7 cellular contexts compared by ENCODE assay signal in genomic region chr21:31946871-31947550, GRCh38.
DNase-seq lines count a peak whose midpoint lies in the region; ATAC-seq, FAIRE-seq and TF ChIP-seq lines count a peak whose summit lies in the region.
"Not testable (repeated sequence)": the region's sequence is repeated elsewhere in the genome, so short reads cannot be mapped to it uniquely, and the experiment has no call there.

No MANE protein-coding gene starts in this region.

- dilution Hi-C loops in IMR-90 (cut with HindIII; ENCODE audit: low sequenced_read_pairs, unreplicated experiment): not testable (repeated sequence)

- WGBS in IMR-90 (ENCODE audit: extremely low coverage in 2 of 2, insufficient read length in 1 of 2), 2 experiments: 100% methylated on average over 5 of the region's 32 CpGs; no CpG with 5 or more reads in 1 of the 2 experiments
- 15% methylated on average over 26 of the region's 32 CpGs for WGBS in K562 (ENCODE audit: insufficient coverage, low coverage, missing lambda C conversion rate)
- WGBS in trophoblast cell (ENCODE audit: extremely low coverage, insufficient coverage, insufficient read length): no CpG with 5 or more reads among the region's 32 CpGs
- 78% methylated on average over 31 to 32 of the region's 32 CpGs for WGBS in testis, 2 donors

- H3K4ac ChIP-seq in IMR-90 (ENCODE audit: low read depth, low read length); trophoblast cell (ENCODE audit: low read depth, low read length): not testable (repeated sequence)

- H4K91ac ChIP-seq in IMR-90 (ENCODE audit: insufficient read depth, low read depth, low read length); trophoblast cell (ENCODE audit: low read depth, low read length): not testable (repeated sequence)

- H4K12ac ChIP-seq in trophoblast cell (ENCODE audit: low read depth, low read length): not testable (repeated sequence)

- not testable (repeated sequence) for H2AFZ ChIP-seq in IMR-90 (replicated peaks; ENCODE audit: low read length, poor library complexity); trophoblast cell (ENCODE audit: insufficient read depth, low read length, poor library complexity)
- H2AFZ ChIP-seq in K562 (ENCODE audit: low read depth, low read length): peak overlapping the region; percentile 64; the same call in 1 of the 2 replicates

- H3K23ac ChIP-seq in IMR-90 (ENCODE audit: low read depth, low read length); trophoblast cell (ENCODE audit: low read length): not testable (repeated sequence)

- not testable (repeated sequence) for H4K20me1 ChIP-seq in IMR-90 (ENCODE audit: insufficient read depth, low read length); K562 (replicated peaks; ENCODE audit: control insufficient read depth, insufficient read depth, low read length)

- CTCF ChIA-PET in IMR-90 (lab: Yijun Ruan, JAX); K562 (lab: Yijun Ruan, JAX; ENCODE audit: low intra/inter-chr PET ratio): not testable (repeated sequence)

- not testable (repeated sequence) for H3K79me1 ChIP-seq in IMR-90 (ENCODE audit: low read depth in 1 of 2, low read length in 2 of 2)
- H3K79me1 ChIP-seq in trophoblast cell (ENCODE audit: low read length): peaks cover 11% of the 10 kb centered on the region

- H3K79me2 ChIP-seq in K562 (ENCODE audit: control insufficient read depth, insufficient read depth, low read length); trophoblast cell (ENCODE audit: control insufficient read depth, insufficient read depth, low read length, poor library complexity): not testable (repeated sequence)

- H2BK12ac ChIP-seq in trophoblast cell (ENCODE audit: low read length): not testable (repeated sequence)

- H4K8ac ChIP-seq in IMR-90 (ENCODE audit: low read depth in 2 of 2, low read length in 2 of 2); trophoblast cell (ENCODE audit: low read depth, low read length): not testable (repeated sequence)

- intact Hi-C loops in IMR-90 (cut with micrococcal nuclease): loop anchor here (5.0 kb wide), 2 partner anchors 55 to 310 kb away; no protein-coding TSS in a partner anchor
- intact Hi-C loops in K562 (cut with micrococcal nuclease); testis (cut with DNase I; ENCODE audit: low total_unique reads): not testable (repeated sequence)

- H4K5ac ChIP-seq in IMR-90 (ENCODE audit: low read depth, low read length): not testable (repeated sequence)

- H3K4me3 ChIP-seq in IMR-90 (ENCODE audit: insufficient read depth, low read depth, low read length); K562; fibroblast of villous mesenchyme (ENCODE audit: low read depth, low read length); trophoblast cell (ENCODE audit: low read depth, low read length): not testable (repeated sequence)
- peak overlapping the region in 1 of 2 donors; percentile 37 for H3K4me3 ChIP-seq in testis

- H3K9me1 ChIP-seq in IMR-90 (ENCODE audit: insufficient read depth, low read length): peaks cover 20% of the 10 kb centered on the region
- H3K9me1 ChIP-seq in K562 (ENCODE audit: control insufficient read depth, insufficient read depth, low read length): not testable (repeated sequence)

- not testable (repeated sequence) for H2AK9ac ChIP-seq in IMR-90 (replicated peaks; ENCODE audit: low read depth, low read length, poor library complexity)

- not testable (repeated sequence) for BruUV-seq in IMR-90 (replicated peaks; lab: Mats Ljungman, UMichigan); K562 (replicated peaks; lab: Mats Ljungman, UMichigan)

- not testable (repeated sequence) for H2BK120ac ChIP-seq in IMR-90 (ENCODE audit: low read depth, low read length); trophoblast cell (ENCODE audit: insufficient read depth, low read length, poor library complexity)

- H3K14ac ChIP-seq in IMR-90 (replicated peaks; ENCODE audit: low read depth, low read length); trophoblast cell (ENCODE audit: low read length): not testable (repeated sequence)

- H3K27me3 ChIP-seq in IMR-90 (ENCODE audit: control insufficient read depth, insufficient read depth, low read length); trophoblast cell (ENCODE audit: insufficient read depth, low read length); testis: not testable (repeated sequence)
- H3K27me3 ChIP-seq in K562 (ENCODE audit: control insufficient read depth in 2 of 2, insufficient read depth in 2 of 2, low read length in 2 of 2): peaks cover 2 to 20% of the 10 kb centered on the region in 2 experiments; a peak in 3 of 5 replicates

- in situ Hi-C loops in IMR-90 (cut with MboI; ENCODE audit: low sequenced_read_pairs); K562 (cut with MboI): not testable (repeated sequence)

- not testable (repeated sequence) for H3K18ac ChIP-seq in IMR-90 (ENCODE audit: low read depth, low read length); trophoblast cell (ENCODE audit: low read length)

- not testable (repeated sequence) for H2BK5ac ChIP-seq in IMR-90 (ENCODE audit: low read depth, low read length, poor library complexity, severe bottlenecking); trophoblast cell (ENCODE audit: low read depth, low read length, poor library complexity)

- peak overlapping the region; percentile 48; the same call in 1 of the 2 replicates for H2AK5ac ChIP-seq in IMR-90 (ENCODE audit: low read depth, low read length)
- H2AK5ac ChIP-seq in trophoblast cell (ENCODE audit: low read length): not testable (repeated sequence)

- H2BK20ac ChIP-seq in IMR-90 (ENCODE audit: low read depth, low read length): not testable (repeated sequence)

- TF ChIP-seq POLR2A in IMR-90 (IDR thresholded peaks at IDR 0.05; ENCODE audit: low read depth, low read length); K562 (conservative IDR thresholded peaks at IDR 0.05); testis (IDR thresholded peaks at IDR 0.05): not testable (repeated sequence)

- not testable (repeated sequence) for TF ChIP-seq CTCF in IMR-90 (conservative IDR thresholded peaks at IDR 0.05; ENCODE audit: low read depth, low read length); K562 (IDR thresholded peaks at IDR 0.05 in 2 of 3, conservative IDR thresholded peaks at IDR 0.05 in 1 of 3; ENCODE audit: insufficient read depth in 2 of 3, low read depth in 1 of 3, low read length in 3 of 3); fibroblast of villous mesenchyme (IDR thresholded peaks at IDR 0.05; ENCODE audit: insufficient read depth, low read depth, low read length); testis (IDR thresholded peaks at IDR 0.05)

- not testable (repeated sequence) for H3K27ac ChIP-seq in IMR-90 (ENCODE audit: insufficient read depth, low read length); K562 (ENCODE audit: extremely low read depth, low read depth, low read length); trophoblast cell (ENCODE audit: low read depth, low read length); testis

- DNase-seq in Daoy (ENCODE audit: low read depth): peak; percentile 71
- DNase-seq in IMR-90: not testable (repeated sequence)
- DNase-seq in K562 (ENCODE audit: extremely low read depth in 1 of 4, low spot score in 3 of 4): peak in 1 of 4 experiments; percentile 17
- peak; percentile 16 for DNase-seq in fibroblast of villous mesenchyme (ENCODE audit: low read depth)
- peak; percentile 66 for DNase-seq in hepatic stellate cell (ENCODE audit: low spot score)
- peak; percentile 90 to 94 for DNase-seq in trophoblast cell
- DNase-seq in testis: peak; percentile 63

- POLR2A ChIA-PET in IMR-90 (lab: Charles Lee; ENCODE audit: unreplicated experiment); K562 (lab: Yijun Ruan, JAX): not testable (repeated sequence)

- not testable (repeated sequence) for H3K4me2 ChIP-seq in IMR-90 (ENCODE audit: low read depth, low read length); trophoblast cell (ENCODE audit: low read length)
- H3K4me2 ChIP-seq in K562 (ENCODE audit: insufficient read depth, low read length): peak overlapping the region; percentile 35

- H3K36me3 ChIP-seq in IMR-90 (ENCODE audit: control insufficient read depth, insufficient read depth, low read length); K562 (ENCODE audit: control insufficient read depth, insufficient read depth, low read length); trophoblast cell (ENCODE audit: control insufficient read depth in 1 of 2, insufficient read depth in 2 of 2, low read length in 2 of 2); testis (ENCODE audit: low read depth, missing control alignments): not testable (repeated sequence)

- H3K4me1 ChIP-seq in IMR-90 (ENCODE audit: control insufficient read depth, insufficient read depth, low read length) (peaks cover 14% of the 10 kb centered on the region), trophoblast cell (ENCODE audit: control insufficient read depth in 1 of 2, insufficient read depth in 2 of 2, low read length in 2 of 2) (peaks cover 24% of the 10 kb centered on the region in 2 experiments), testis (peaks cover 21% of the 10 kb centered on the region)
- not testable (repeated sequence) for H3K4me1 ChIP-seq in K562 (replicated peaks in 1 of 2; ENCODE audit: control insufficient read depth in 2 of 2, insufficient read depth in 2 of 2, low read length in 2 of 2)

- not testable (repeated sequence) for H3K9me3 ChIP-seq in IMR-90 (ENCODE audit: control insufficient read depth, insufficient read depth, low read length); K562 (replicated peaks; ENCODE audit: control insufficient read depth, insufficient read depth, low read depth, low read length); trophoblast cell (ENCODE audit: insufficient read depth, low read depth, low read length); testis

- not testable (repeated sequence) for ATAC-seq in IMR-90 (ENCODE audit: low read depth); K562

- not testable (repeated sequence) for TF ChIP-seq EP300 in K562 (IDR thresholded peaks at IDR 0.05; ENCODE audit: low read length)

- H3K9ac ChIP-seq in IMR-90 (ENCODE audit: low read depth, low read length); K562 (ENCODE audit: insufficient read depth in 1 of 2, low read depth in 2 of 2, low read length in 2 of 2); trophoblast cell (ENCODE audit: low read length): not testable (repeated sequence)

- FAIRE-seq in K562 (lab: Jason Lieb, UNC): not testable (repeated sequence)

- not testable (repeated sequence) for TF ChIP-seq RAD21 in IMR-90 (IDR thresholded peaks at IDR 0.05; ENCODE audit: low read length); K562 (CRISPR knock-in tag; conservative IDR thresholded peaks at IDR 0.05 in 1 of 2, IDR thresholded peaks at IDR 0.05 in 1 of 2)

- H3K56ac ChIP-seq in IMR-90 (ENCODE audit: extremely low read depth, insufficient read depth, low read length): not testable (repeated sequence)

- not testable (repeated sequence) for H2BK15ac ChIP-seq in IMR-90 (ENCODE audit: low read depth, low read length)
